In the genomic region with DNA sequence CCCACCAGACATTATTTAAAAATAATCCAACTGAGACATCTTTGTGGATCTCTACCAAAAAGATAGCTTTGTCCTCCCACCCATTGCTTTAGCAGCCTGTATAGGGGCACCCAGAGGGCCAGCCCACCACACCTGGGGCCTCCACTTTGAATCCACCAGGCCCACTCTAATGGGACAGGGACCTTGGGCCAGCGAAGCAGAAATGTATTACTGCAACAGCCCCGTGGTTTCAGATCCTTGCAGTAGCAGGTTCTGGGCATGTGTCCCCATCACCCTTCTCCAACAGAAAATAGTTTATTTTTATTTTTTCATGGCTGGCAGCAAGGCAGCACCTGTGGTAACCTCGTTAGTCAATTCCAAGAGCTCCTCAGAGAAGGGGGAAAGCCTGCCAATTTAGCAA, we compare ENCODE assay signal across 19 cellular contexts.
DNase-seq lines count a peak whose midpoint lies in the region; ATAC-seq and TF ChIP-seq lines count a peak whose summit lies in the region.
"Had no signal": no experiment of that assay in that cellular context is flagged by ENCODE, and none has a peak within 500 bp of the region (broad histone marks: within the 10 kb centered on the region; RNA-seq: fewer than 3 reads in every experiment).

No MANE protein-coding gene starts in this region.

- H3K4me1 Mint-ChIP-seq in brain (peaks cover 48% of the 10 kb centered on the region), neural progenitor cell (peaks cover 66% of the 10 kb centered on the region), type B pancreatic cell (ENCODE audit: unreplicated experiment) (peaks cover 43% of the 10 kb centered on the region)

- no peak overlapping the region for H3K9ac ChIP-seq in SK-N-SH
- no peak overlapping the region for H3K9ac ChIP-seq in neural progenitor cell

- H4K20me1 ChIP-seq in SK-N-SH (ENCODE audit: insufficient read depth) (no peaks in the 10 kb centered on the region), neural progenitor cell (ENCODE audit: low read depth) (no peaks in the 10 kb centered on the region)

- TF ChIP-seq EP300 in SK-N-SH (IDR thresholded peaks at IDR 0.05; ENCODE audit: borderline replicate concordance in 1 of 2, low read depth in 1 of 2, low read length in 1 of 2) = no peak
- TF ChIP-seq EP300 in sigmoid colon (IDR thresholded peaks at IDR 0.05) = no peak

- POLR2A ChIA-PET in SK-N-SH (lab: Yijun Ruan, JAX) = no interaction called here

- H3K79me2 ChIP-seq in SK-N-SH (ENCODE audit: insufficient read depth) = no peaks in the 10 kb centered on the region
- no peaks in the 10 kb centered on the region for H3K79me2 ChIP-seq in neural progenitor cell (ENCODE audit: low read depth)

- WGBS in SK-N-SH (ENCODE audit: low lambda C conversion rate) = 94% methylated on average over 3 of the region's 3 CpGs
- 83 to 93% methylated on average over 3 of the region's 3 CpGs for WGBS in sigmoid colon, 2 donors

- CTCF ChIA-PET in SK-N-SH (lab: Yijun Ruan, JAX) = interaction anchor here (0.6 to 1.7 kb wide), 3 partner anchors 10 to 214 kb away, joined by 3 to 4 read pairs (median 3); no protein-coding TSS in a partner anchor

- no peaks in the 10 kb centered on the region for H3K9me2 ChIP-seq in SK-N-SH

- peak overlapping the region; percentile 31 to 73; a peak in 3 of 4 replicates for H3K27ac ChIP-seq in SK-N-SH (ENCODE audit: low read depth in 2 of 2, low read length in 1 of 2)
- H3K27ac ChIP-seq in neural progenitor cell = no peak overlapping the region
- H3K27ac ChIP-seq in sigmoid colon = no peak overlapping the region

- H3K9me3 Mint-ChIP-seq in brain (peaks cover 0 to 14% (median 8%) of the 10 kb centered on the region in 5 experiments), neural progenitor cell (peaks cover 18% of the 10 kb centered on the region), type B pancreatic cell (peaks cover 17% of the 10 kb centered on the region)
- H3K9me3 Mint-ChIP-seq: CD8-positive, alpha-beta T cell had no signal

- no peaks in the 10 kb centered on the region for H3K36me3 ChIP-seq in SK-N-SH (replicated peaks in 1 of 2; ENCODE audit: control insufficient read depth in 1 of 2, insufficient read depth in 2 of 2, low read length in 1 of 2)
- no peaks in the 10 kb centered on the region for H3K36me3 ChIP-seq in neural progenitor cell
- H3K36me3 ChIP-seq in sigmoid colon = no peaks in the 10 kb centered on the region

- intact Hi-C loops in sigmoid colon (cut with DNase I) = no loop called here

- peaks cover 0 to 38% of the 10 kb centered on the region in 2 experiments; a peak in 3 of 4 replicates for H3K4me1 ChIP-seq in SK-N-SH (ENCODE audit: control insufficient read depth in 1 of 2, insufficient read depth in 2 of 2, low read depth in 1 of 2, low read length in 1 of 2)
- peaks cover 32% of the 10 kb centered on the region for H3K4me1 ChIP-seq in neural progenitor cell
- peaks cover 0 to 31% (median 19%) of the 10 kb centered on the region in 4 donors for H3K4me1 ChIP-seq in sigmoid colon

- TF ChIP-seq RAD21 in SK-N-SH (IDR thresholded peaks at IDR 0.05; ENCODE audit: low read length) = no peak

- H3K27me3 ChIP-seq in SK-N-SH (ENCODE audit: insufficient read depth) = no peaks in the 10 kb centered on the region
- no peaks in the 10 kb centered on the region for H3K27me3 ChIP-seq in neural progenitor cell
- H3K27me3 ChIP-seq in sigmoid colon = no peaks in the 10 kb centered on the region

- ATAC-seq in SK-N-SH treated with all-trans-retinoic acid at 6 μM for 48 hours (no peak), GM19395 (IDR thresholded peaks at IDR 0.05; ENCODE audit: unreplicated experiment) (no peak)
- ATAC-seq: CD8-positive, alpha-beta T cell had no signal

- H3K4me3 ChIP-seq in SK-N-SH (ENCODE audit: low read depth in 2 of 2, low read length in 1 of 2) (no peak overlapping the region), neural progenitor cell (no peak overlapping the region), sigmoid colon (no peak overlapping the region)

- H3K27me3 Mint-ChIP-seq in brain (peaks cover 4% of the 10 kb centered on the region), neural progenitor cell (ENCODE audit: insufficient read depth, low read depth) (peaks cover 7% of the 10 kb centered on the region), type B pancreatic cell (no peaks in the 10 kb centered on the region)
- H3K27me3 Mint-ChIP-seq: B cell had no signal

- TF ChIP-seq POLR2A in sigmoid colon (IDR thresholded peaks at IDR 0.05) = no peak

- 0 out of 2 replicates have a peak overlapping the region, but pooled peaks have one; percentile 26 for H3K4me2 ChIP-seq in SK-N-SH
- no peak overlapping the region for H3K4me2 ChIP-seq in neural progenitor cell

- H3K27ac Mint-ChIP-seq in brain = peak overlapping the region in 4 of 5 experiments; percentile 43 to 73 (median 46)
- H3K27ac Mint-ChIP-seq in neural progenitor cell = peak overlapping the region; percentile 30
- H3K27ac Mint-ChIP-seq in type B pancreatic cell = peak overlapping the region; percentile 57
- H3K27ac Mint-ChIP-seq: B cell; CD8-positive, alpha-beta T cell had no signal

- H2AFZ ChIP-seq in SK-N-SH (ENCODE audit: low read depth) = no peak overlapping the region
- no peak overlapping the region for H2AFZ ChIP-seq in neural progenitor cell (replicated peaks)

- H3K36me3 Mint-ChIP-seq in brain (no peaks in the 10 kb centered on the region), neural progenitor cell (peaks cover 13% of the 10 kb centered on the region), type B pancreatic cell (peaks cover 20% of the 10 kb centered on the region)
- H3K36me3 Mint-ChIP-seq: CD8-positive, alpha-beta T cell had no signal

- DNase-seq in SK-N-SH (no peak), neural progenitor cell (ENCODE audit: low spot score) (no peak), type B pancreatic cell (ENCODE audit: extremely low spot score, unreplicated experiment) (no peak), NCI-H82 (lab: John Stamatoyannopoulos, UW) (no peak), sigmoid colon (no peak)
- DNase-seq: 8988T; Calu3; CD8-positive, alpha-beta T cell; GF-D8; H9; NCI-H1105; NCI-H1694; NCI-H2227 treated with DMSO at 0.1 percent for 48 hours; NCI-H510A treated with DMSO at 0.1 percent for 48 hours; NCI-H774 had no signal

- TF ChIP-seq CTCF in SK-N-SH (IDR thresholded peaks at IDR 0.05) = no peak
- no peak for TF ChIP-seq CTCF in brain (conservative IDR thresholded peaks at IDR 0.05)
- no peak for TF ChIP-seq CTCF in neural progenitor cell (IDR thresholded peaks at IDR 0.05)
- TF ChIP-seq CTCF in type B pancreatic cell (conservative IDR thresholded peaks at IDR 0.05) = no peak
- TF ChIP-seq CTCF in sigmoid colon (IDR thresholded peaks at IDR 0.05) = no peak

- H3K4me3 Mint-ChIP-seq in brain (no peak overlapping the region), neural progenitor cell (no peak overlapping the region), type B pancreatic cell (no peak overlapping the region)
- H3K4me3 Mint-ChIP-seq: B cell; CD8-positive, alpha-beta T cell; H9 had no signal

- no peaks in the 10 kb centered on the region for H3K9me3 ChIP-seq in SK-N-SH
- no peaks in the 10 kb centered on the region for H3K9me3 ChIP-seq in neural progenitor cell (ENCODE audit: low read depth)
- H3K9me3 ChIP-seq in sigmoid colon = no peaks in the 10 kb centered on the region

- peaks cover 15% of the 10 kb centered on the region for H3F3A ChIP-seq in SK-N-SH (replicated peaks; ENCODE audit: insufficient read depth)
- H3F3A ChIP-seq in neural progenitor cell (ENCODE audit: low read depth) = peaks cover 18% of the 10 kb centered on the region

TF ChIP-seq in SK-N-SH, 30 proteins besides CTCF, POLR2A, EP300 and RAD21 (continues in another document):
- no peak for TF ChIP-seq FOSL2 (IDR thresholded peaks at IDR 0.05; ENCODE audit: borderline replicate concordance, low read depth)
- no peak for TF ChIP-seq FOXJ3 (CRISPR knock-in tag; IDR thresholded peaks at IDR 0.05)
- TF ChIP-seq, protein P1, sequence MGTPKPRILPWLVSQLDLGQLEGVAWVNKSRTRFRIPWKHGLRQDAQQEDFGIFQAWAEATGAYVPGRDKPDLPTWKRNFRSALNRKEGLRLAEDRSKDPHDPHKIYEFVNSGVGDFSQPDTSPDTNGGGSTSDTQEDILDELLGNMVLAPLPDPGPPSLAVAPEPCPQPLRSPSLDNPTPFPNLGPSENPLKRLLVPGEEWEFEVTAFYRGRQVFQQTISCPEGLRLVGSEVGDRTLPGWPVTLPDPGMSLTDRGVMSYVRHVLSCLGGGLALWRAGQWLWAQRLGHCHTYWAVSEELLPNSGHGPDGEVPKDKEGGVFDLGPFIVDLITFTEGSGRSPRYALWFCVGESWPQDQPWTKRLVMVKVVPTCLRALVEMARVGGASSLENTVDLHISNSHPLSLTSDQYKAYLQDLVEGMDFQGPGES (IDR thresholded peaks at IDR 0.05; ENCODE audit: low read depth, low read length) = no peak
- no peak for TF ChIP-seq TCF12 (IDR thresholded peaks at IDR 0.05)
- no peak for TF ChIP-seq JUND (IDR thresholded peaks at IDR 0.05)
- no peak for TF ChIP-seq CHD2 (IDR thresholded peaks at IDR 0.05; ENCODE audit: low read length, partially characterized antibody)
- no peak for TF ChIP-seq GABPA (IDR thresholded peaks at IDR 0.05; ENCODE audit: low read depth)
- TF ChIP-seq MEF2A (IDR thresholded peaks at IDR 0.05; ENCODE audit: borderline replicate concordance, low read depth) = no peak
- TF ChIP-seq RFX5 (IDR thresholded peaks at IDR 0.05; ENCODE audit: low read length) = no peak
- TF ChIP-seq SMC3 (IDR thresholded peaks at IDR 0.05; ENCODE audit: low read depth, low read length) = no peak

TF ChIP-seq in SK-N-SH treated with all-trans-retinoic acid at 6 μM for 48 hours, 23 proteins besides CTCF, POLR2A, EP300 and RAD21 (continues in another document):
- no peak for TF ChIP-seq ISL1 (CRISPR knock-in tag; IDR thresholded peaks at IDR 0.05)
- TF ChIP-seq, protein P2, sequence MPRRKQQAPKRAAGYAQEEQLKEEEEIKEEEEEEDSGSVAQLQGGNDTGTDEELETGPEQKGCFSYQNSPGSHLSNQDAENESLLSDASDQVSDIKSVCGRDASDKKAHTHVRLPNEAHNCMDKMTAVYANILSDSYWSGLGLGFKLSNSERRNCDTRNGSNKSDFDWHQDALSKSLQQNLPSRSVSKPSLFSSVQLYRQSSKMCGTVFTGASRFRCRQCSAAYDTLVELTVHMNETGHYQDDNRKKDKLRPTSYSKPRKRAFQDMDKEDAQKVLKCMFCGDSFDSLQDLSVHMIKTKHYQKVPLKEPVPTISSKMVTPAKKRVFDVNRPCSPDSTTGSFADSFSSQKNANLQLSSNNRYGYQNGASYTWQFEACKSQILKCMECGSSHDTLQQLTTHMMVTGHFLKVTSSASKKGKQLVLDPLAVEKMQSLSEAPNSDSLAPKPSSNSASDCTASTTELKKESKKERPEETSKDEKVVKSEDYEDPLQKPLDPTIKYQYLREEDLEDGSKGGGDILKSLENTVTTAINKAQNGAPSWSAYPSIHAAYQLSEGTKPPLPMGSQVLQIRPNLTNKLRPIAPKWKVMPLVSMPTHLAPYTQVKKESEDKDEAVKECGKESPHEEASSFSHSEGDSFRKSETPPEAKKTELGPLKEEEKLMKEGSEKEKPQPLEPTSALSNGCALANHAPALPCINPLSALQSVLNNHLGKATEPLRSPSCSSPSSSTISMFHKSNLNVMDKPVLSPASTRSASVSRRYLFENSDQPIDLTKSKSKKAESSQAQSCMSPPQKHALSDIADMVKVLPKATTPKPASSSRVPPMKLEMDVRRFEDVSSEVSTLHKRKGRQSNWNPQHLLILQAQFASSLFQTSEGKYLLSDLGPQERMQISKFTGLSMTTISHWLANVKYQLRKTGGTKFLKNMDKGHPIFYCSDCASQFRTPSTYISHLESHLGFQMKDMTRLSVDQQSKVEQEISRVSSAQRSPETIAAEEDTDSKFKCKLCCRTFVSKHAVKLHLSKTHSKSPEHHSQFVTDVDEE (CRISPR knock-in tag; IDR thresholded peaks at IDR 0.05) = no peak

Comparison
In these comparisons a context has a peak if more than half of its experiments do, and no peak if none do; other contexts are left out.
1. H3K27ac ChIP-seq: peak in SK-N-SH (2 of 2); none in neural progenitor cell (single experiment) and sigmoid colon (0 of 4).
2. Peak in every context shown above with its lines, with median percentiles within 50 percentile points of each other: H3K27ac Mint-ChIP-seq.